37 cellular contexts compared by ENCODE assay signal in genomic region chr3:74582982-74583381, GRCh38. TPM values are rescaled to one million over a fixed set of nuclear protein-coding genes. Genes with fewer than 3 reads are reported as not detected.
"Had no signal": no experiment of that assay in that cellular context is flagged by ENCODE, and none has a peak within 500 bp of the region (broad histone marks: within the 10 kb centered on the region; RNA-seq: fewer than 3 reads in every experiment).

No MANE protein-coding gene starts in this region.

- DNase-seq: activated CD4-positive, alpha-beta memory T cell treated with anti-CD3 and anti-CD28 coated beads for 36 hours; activated CD4-positive, alpha-beta T cell treated with anti-CD3 and anti-CD28 coated beads for 36 hours; activated CD4-positive, alpha-beta T cell treated with anti-CD3 and anti-CD28 coated beads, Interleukin-2, amount 10 ng/mL, durations not matched to agents 24 days and 14 days; activated CD4-positive, CD25-positive, alpha-beta regulatory T cell; activated CD4-positive, CD25-positive, alpha-beta regulatory T cell treated with anti-CD3 and anti-CD28 coated beads, Interleukin-2, amount 50 U/mL, for 72 hours; activated CD8-positive, alpha-beta memory T cell treated with anti-CD3 and anti-CD28 coated beads, Interleukin-2, amount 10 ng/mL, durations not matched to agents 7 days and 5 days; activated CD8-positive, alpha-beta memory T cell treated with anti-CD3 and anti-CD28 coated beads, Interleukin-2, amount 50 U/mL, for 4 hours; activated CD8-positive, alpha-beta T cell treated with anti-CD3 and anti-CD28 coated beads, Interleukin-2, amount 10 ng/mL, durations not matched to agents 7 days and 5 days; activated effector memory CD4-positive, alpha-beta T cell treated with anti-CD3 and anti-CD28 coated beads, Interleukin-2, amount 50 U/mL, for 16 hours; activated naive CD4-positive, alpha-beta T cell treated with anti-CD3 and anti-CD28 coated beads for 36 hours; activated naive CD8-positive, alpha-beta T cell treated with anti-CD3 and anti-CD28 coated beads for 36 hours; activated naive CD8-positive, alpha-beta T cell treated with anti-CD3 and anti-CD28 coated beads, Interleukin-2, amount 50 U/mL, for 24 hours; activated T-cell treated with anti-CD3 and anti-CD28 coated beads, Interleukin-2, amount 50 U/mL, for 1 hour; activated T-cell treated with anti-CD3 and anti-CD28 coated beads, Interleukin-2, amount 50 U/mL, for 48 hours; adrenal gland; amygdala; aorta; body of pancreas; central memory CD4-positive, alpha-beta T cell; cerebellar nuclear complex; colonic mucosa; effector CD8-positive, alpha-beta T cell; esophagus squamous epithelium; foreskin melanocyte; T-helper 1 cell; T-helper 17 cell; T1000 had no signal

- H3K36me3 ChIP-seq: adrenal gland, cardiac muscle cell, colonic mucosa, esophagus squamous epithelium, gastroesophageal sphincter had no signal

- H3K9me3 ChIP-seq: adrenal gland, body of pancreas, colonic mucosa, esophagus squamous epithelium, gastroesophageal sphincter had no signal

- H3K27ac ChIP-seq: adrenal gland, body of pancreas, cardiac muscle cell, colonic mucosa, epithelial cell of prostate, esophagus squamous epithelium, gastroesophageal sphincter had no signal

- H3K4me1 ChIP-seq: adrenal gland, body of pancreas, colonic mucosa, esophagus squamous epithelium, gastroesophageal sphincter had no signal

- ATAC-seq: activated CD4-positive, alpha-beta T cell treated with anti-CD3 and anti-CD28 coated beads for 36 hours; activated CD8-positive, alpha-beta memory T cell treated with anti-CD3 and anti-CD28 coated beads, Interleukin-2, amount 10 ng/mL, durations not matched to agents 7 days and 5 days; activated CD8-positive, alpha-beta T cell treated with anti-CD3 and anti-CD28 coated beads, Interleukin-2, amount 10 ng/mL, durations not matched to agents 7 days and 5 days; activated naive CD8-positive, alpha-beta T cell treated with anti-CD3 and anti-CD28 coated beads, Interleukin-2, amount 50 U/mL, for 24 hours; body of pancreas; gastroesophageal sphincter; T-helper 17 cell had no signal

- FAIRE-seq: endometrium, endothelial cell of umbilical vein had no signal

- H3K4me3 ChIP-seq: adrenal gland, body of pancreas, cardiac muscle cell, colonic mucosa, esophagus squamous epithelium, gastroesophageal sphincter had no signal

- H3K27me3 ChIP-seq: adrenal gland, body of pancreas, cardiac muscle cell, colonic mucosa, esophagus squamous epithelium, gastroesophageal sphincter had no signal

RNA-seq across cellular contexts. Expression of gene CNTN3, which starts 31.5 kb away (rescaled TPM):
- total RNA-seq: activated CD4-positive, alpha-beta memory T cell treated with anti-CD3 and anti-CD28 coated beads for 36 hours; activated CD4-positive, alpha-beta T cell treated with anti-CD3 and anti-CD28 coated beads for 36 hours; activated CD4-positive, alpha-beta T cell treated with anti-CD3 and anti-CD28 coated beads, Interleukin-2, amount 10 ng/mL, durations not matched to agents 24 days and 14 days; activated CD8-positive, alpha-beta memory T cell treated with anti-CD3 and anti-CD28 coated beads for 36 hours; activated CD8-positive, alpha-beta memory T cell treated with anti-CD3 and anti-CD28 coated beads, Interleukin-2, amount 10 ng/mL, durations not matched to agents 7 days and 5 days; activated CD8-positive, alpha-beta T cell treated with anti-CD3 and anti-CD28 coated beads, Interleukin-2, amount 10 ng/mL, durations not matched to agents 7 days and 5 days; activated naive CD4-positive, alpha-beta T cell treated with anti-CD3 and anti-CD28 coated beads for 36 hours; activated naive CD8-positive, alpha-beta T cell treated with anti-CD3 and anti-CD28 coated beads for 36 hours; activated T-helper 1 cell treated with anti-CD3 and anti-CD28 coated beads, Interleukin-12 subunit alpha, Interleukin-12 subunit beta, Interleukin-2, Interleukin-4 antibody, amounts not matched to agents 30 ng/mL and 10 ng/mL and 1 ng/mL, durations not matched to agents 14 hours and 24 hours and 36 hours; activated T-helper 2 cell treated with anti-CD3 and anti-CD28 coated beads, Interferon-gamma antibody, Interleukin-2, Interleukin-4, amounts not matched to agents 10 μg/mL and 5 μg/mL and 100 μg/mL, durations not matched to agents 14 hours and 24 hours and 36 hours; dermis microvascular lymphatic vessel endothelial cell; endothelial cell of umbilical vein; glomerular endothelial cell; T-helper 17 cell had no signal
